Comparison of ENCODE assay signal across 8 cellular contexts in the genomic region with DNA sequence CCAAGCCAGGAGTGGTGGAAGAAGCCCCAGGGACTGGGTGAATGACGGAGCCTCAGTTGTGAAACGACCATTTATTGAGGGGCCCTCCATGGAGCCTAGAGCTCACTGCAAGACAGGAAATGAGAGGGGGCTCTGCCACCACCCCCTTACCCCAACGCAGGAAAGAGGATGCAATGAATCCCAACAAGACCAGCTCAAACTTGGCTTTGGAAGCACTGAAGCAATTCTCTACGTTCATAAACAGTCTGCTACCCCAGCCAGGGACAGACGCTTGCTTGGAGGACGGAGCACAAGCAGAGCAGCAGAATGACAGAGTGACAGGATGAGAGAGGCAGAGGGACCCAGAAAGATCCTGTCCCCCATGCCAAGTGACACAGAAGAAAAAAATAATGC. TPM values are rescaled to one million over a fixed set of nuclear protein-coding genes. Genes with fewer than 3 reads are reported as not detected.
DNase-seq lines count a peak whose midpoint lies in the region; ATAC-seq, FAIRE-seq and TF ChIP-seq lines count a peak whose summit lies in the region.

No MANE protein-coding gene starts in this region.

- no peak for DNase-seq in activated T-cell treated with anti-CD3 and anti-CD28 coated beads, Interleukin-2, amount 50 U/mL, for 4 hours
- no peak for DNase-seq in activated T-cell treated with anti-CD3 and anti-CD28 coated beads, Interleukin-2, amount 50 U/mL, for 48 hours
- DNase-seq in astrocyte (ENCODE audit: low read depth) (no peak), lower lobe of right lung (no peak), tibial nerve (ENCODE audit: low spot score in 2 of 2) (no peak)

- H3K36me3 ChIP-seq in astrocyte (ENCODE audit: insufficient read depth, low read length), result no peaks in the 10 kb centered on the region
- H3K36me3 ChIP-seq in lower lobe of right lung, result no peaks in the 10 kb centered on the region
- no peaks in the 10 kb centered on the region for H3K36me3 ChIP-seq in tibial nerve

- H3K9me3 ChIP-seq in astrocyte (ENCODE audit: insufficient read depth, low read depth, low read length) (no peaks in the 10 kb centered on the region), lower lobe of right lung (no peaks in the 10 kb centered on the region), tibial nerve (no peaks in the 10 kb centered on the region)

- WGBS in tibial nerve, 2 donors, result 5 to 7% methylated on average over 6 of the region's 6 CpGs

- intact Hi-C loops in lower lobe of right lung (cut with DNase I), result no loop called here

- no peak for TF ChIP-seq POLR2A in tibial nerve (IDR thresholded peaks at IDR 0.05)

- H3K9ac ChIP-seq in astrocyte (ENCODE audit: low read length), result peak overlapping the region; percentile 85

- no peak for ATAC-seq in activated T-cell treated with anti-CD3 and anti-CD28 coated beads, Interleukin-2, amount 50 U/mL, for 4 hours
- ATAC-seq in lower lobe of right lung (no peak), HG03378 (IDR thresholded peaks at IDR 0.05; ENCODE audit: unreplicated experiment) (no peak), GM18861 (IDR thresholded peaks at IDR 0.05; ENCODE audit: unreplicated experiment) (no peak), GM21390 (IDR thresholded peaks at IDR 0.05; ENCODE audit: unreplicated experiment) (no peak)

- H3K4me3 ChIP-seq in astrocyte (ENCODE audit: insufficient read depth, low read depth, low read length) (peak overlapping the region; percentile 90), lower lobe of right lung (peak overlapping the region; percentile 78), tibial nerve (peak overlapping the region; percentile 80 to 99 (median 84))

- peak overlapping the region; percentile 100 for H3K4me2 ChIP-seq in astrocyte (ENCODE audit: low read length)

- H3K27me3 ChIP-seq in astrocyte (ENCODE audit: insufficient read depth, low read length) (no peaks in the 10 kb centered on the region), lower lobe of right lung (ENCODE audit: low read depth) (no peaks in the 10 kb centered on the region), tibial nerve (no peaks in the 10 kb centered on the region)

- peak overlapping the region; percentile 43 for H3K27ac Mint-ChIP-seq in astrocyte (ENCODE audit: unreplicated experiment)

- TF ChIP-seq CTCF in astrocyte (IDR thresholded peaks at IDR 0.05; ENCODE audit: insufficient read depth, low read depth, low read length) (no peak), lower lobe of right lung (IDR thresholded peaks at IDR 0.05) (no peak), tibial nerve (IDR thresholded peaks at IDR 0.05) (no peak)

- no peak for TF ChIP-seq EP300 in tibial nerve (IDR thresholded peaks at IDR 0.05)

- peaks cover 33% of the 10 kb centered on the region for H3K4me1 ChIP-seq in astrocyte (ENCODE audit: insufficient read depth, low read length)
- H3K4me1 ChIP-seq in lower lobe of right lung, result peaks cover 74% of the 10 kb centered on the region
- peaks cover 0 to 80% (median 54%) of the 10 kb centered on the region in 4 donors for H3K4me1 ChIP-seq in tibial nerve

- H3K27me3 Mint-ChIP-seq in activated T-cell treated with anti-CD3 and anti-CD28 coated beads, Interleukin-2, amount 50 U/mL, for 4 hours (ENCODE audit: low read depth), result no peaks in the 10 kb centered on the region
- H3K27me3 Mint-ChIP-seq in astrocyte (ENCODE audit: low read depth, unreplicated experiment), result no peaks in the 10 kb centered on the region

- no peaks in the 10 kb centered on the region for H3K36me3 Mint-ChIP-seq in activated T-cell treated with anti-CD3 and anti-CD28 coated beads, Interleukin-2, amount 50 U/mL, for 4 hours (ENCODE audit: insufficient read depth)
- H3K36me3 Mint-ChIP-seq in astrocyte (ENCODE audit: low read depth, unreplicated experiment), result no peaks in the 10 kb centered on the region

- no peak overlapping the region for H3K27ac ChIP-seq in astrocyte (ENCODE audit: low read depth, low read length)
- peak overlapping the region; percentile 76 for H3K27ac ChIP-seq in lower lobe of right lung
- H3K27ac ChIP-seq in tibial nerve, result peak overlapping the region; percentile 32 to 99 (median 84)

- peaks cover 54% of the 10 kb centered on the region for H3K79me2 ChIP-seq in astrocyte (ENCODE audit: insufficient read depth, low read length)

- peak overlapping the region; percentile 52 for H2AFZ ChIP-seq in astrocyte (ENCODE audit: low read depth, low read length)

- H4K20me1 ChIP-seq in astrocyte (ENCODE audit: insufficient read depth, low read length), result peaks cover 42% of the 10 kb centered on the region

- H3K4me1 Mint-ChIP-seq in activated T-cell treated with anti-CD3 and anti-CD28 coated beads, Interleukin-2, amount 50 U/mL, for 4 hours (ENCODE audit: low read depth), result peaks cover 44% of the 10 kb centered on the region
- peaks cover 21% of the 10 kb centered on the region for H3K4me1 Mint-ChIP-seq in astrocyte (ENCODE audit: low read depth, unreplicated experiment)

- no peaks in the 10 kb centered on the region for H3K9me3 Mint-ChIP-seq in activated T-cell treated with anti-CD3 and anti-CD28 coated beads, Interleukin-2, amount 50 U/mL, for 4 hours
- no peaks in the 10 kb centered on the region for H3K9me3 Mint-ChIP-seq in astrocyte (ENCODE audit: unreplicated experiment)

- no peak for FAIRE-seq in astrocyte (lab: Jason Lieb, UNC)

- H3K4me3 Mint-ChIP-seq in activated T-cell treated with anti-CD3 and anti-CD28 coated beads, Interleukin-2, amount 50 U/mL, for 4 hours, result peak overlapping the region; percentile 90
- peak overlapping the region; percentile 95 for H3K4me3 Mint-ChIP-seq in astrocyte (ENCODE audit: unreplicated experiment)

RNA-seq across cellular contexts. Expression of a gene that starts 1.0 kb away (rescaled TPM):
- total RNA-seq in activated T-cell treated with anti-CD3 and anti-CD28 coated beads, Interleukin-2, amount 50 U/mL, for 4 hours, result 10 to 100 TPM; 45.0 to 46.1 (median 45.3) TPM
- total RNA-seq in astrocyte, result 80.5 and 82.6 TPM in 2 replicates
- total RNA-seq in lower lobe of right lung, result 87.1 TPM
- 10 to 100 TPM; 26.9 to 59.4 (median 41.3) TPM for total RNA-seq in tibial nerve

RNA-seq across cellular contexts. Expression of a gene that starts 19.9 kb away (rescaled TPM):
- 10 to 100 TPM; 18.5 to 26.7 (median 21.0) TPM for total RNA-seq in activated T-cell treated with anti-CD3 and anti-CD28 coated beads, Interleukin-2, amount 50 U/mL, for 4 hours
- total RNA-seq in astrocyte, result 1.1 and 1.9 TPM in 2 replicates
- total RNA-seq in lower lobe of right lung, result 2.6 TPM
- 1 to 10 TPM in 1 of 4 donors, under 1 TPM in 1, not detected in 2; 0.90 to 2.3 TPM for total RNA-seq in tibial nerve

RNA-seq across cellular contexts. Expression of a gene that starts 26.0 kb away (rescaled TPM):
- total RNA-seq in activated T-cell treated with anti-CD3 and anti-CD28 coated beads, Interleukin-2, amount 50 U/mL, for 4 hours, result 100 to 1,000 TPM in 2 of 3 donors, 10 to 100 TPM in 1; 90.0 to 130 (median 112) TPM
- total RNA-seq in astrocyte (36.8 and 41.7 TPM in 2 replicates), lower lobe of right lung (51.4 TPM), tibial nerve (10 to 100 TPM in 3 of 4 donors, 1 to 10 TPM in 1; 5.9 to 31.4 (median 19.0) TPM)

RNA-seq across cellular contexts. Expression of a gene that starts 30.9 kb away (rescaled TPM):
- under 1 TPM in 1 of 3 donors, not detected in 2; 0.48 TPM for total RNA-seq in activated T-cell treated with anti-CD3 and anti-CD28 coated beads, Interleukin-2, amount 50 U/mL, for 4 hours
- total RNA-seq in astrocyte (not detected in 2 replicates), lower lobe of right lung (not detected), tibial nerve (not detected)

RNA-seq across cellular contexts. Expression of a gene that starts 43.9 kb away (rescaled TPM):
- under 1 TPM; 0.24 to 0.48 (median 0.43) TPM for total RNA-seq in activated T-cell treated with anti-CD3 and anti-CD28 coated beads, Interleukin-2, amount 50 U/mL, for 4 hours
- total RNA-seq in astrocyte (0.70 and 0.79 TPM in 2 replicates), lower lobe of right lung (7.1 TPM), tibial nerve (1 to 10 TPM; 1.8 to 7.8 (median 7.2) TPM)
